ENCODE assay signal across 28 cellular contexts in the genomic region with DNA sequence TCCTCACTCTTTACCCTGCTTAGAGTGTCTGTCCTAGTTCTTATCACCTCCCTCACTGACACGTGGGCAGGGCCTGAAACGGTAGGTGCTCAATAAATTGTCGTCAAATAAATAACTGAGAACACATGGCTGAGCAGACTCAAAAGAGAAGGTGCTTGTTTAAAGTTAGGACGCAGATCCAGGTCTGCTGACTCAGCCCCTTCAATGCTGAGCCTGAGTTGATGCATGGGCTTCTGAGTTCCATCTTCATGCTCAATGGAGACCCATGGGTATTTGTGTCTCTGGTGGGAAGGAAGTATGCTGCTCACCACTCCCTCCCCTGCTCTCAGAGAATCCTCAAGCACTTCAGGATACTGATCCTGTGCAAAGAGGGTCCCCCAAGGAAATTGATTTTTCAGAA.
DNase-seq lines count a peak whose midpoint lies in the region; ATAC-seq and TF ChIP-seq lines count a peak whose summit lies in the region.
"Had no signal": no experiment of that assay in that cellular context is flagged by ENCODE, and none has a peak within 500 bp of the region (broad histone marks: within the 10 kb centered on the region; RNA-seq: fewer than 3 reads in every experiment).

No MANE protein-coding gene starts in this region.

- no peaks in the 10 kb centered on the region for H3K9me3 Mint-ChIP-seq in activated T-cell treated with anti-CD3 and anti-CD28 coated beads, Interleukin-2, amount 50 U/mL, for 72 hours
- H3K9me3 Mint-ChIP-seq in activated T-cell treated with anti-CD3 and anti-CD28 coated beads, Interleukin-2, amount 50 U/mL, for 4 hours: no peaks in the 10 kb centered on the region
- H3K9me3 Mint-ChIP-seq in effector memory CD8-positive, alpha-beta T cell: no peaks in the 10 kb centered on the region
- H3K9me3 Mint-ChIP-seq in stimulated activated effector memory CD8-positive, alpha-beta T cell treated with anti-CD3 and anti-CD28 coated beads, Interleukin-12 subunit alpha, Interleukin-12 subunit beta, amount 100 ng/mL, for 72 hours: peaks cover 3% of the 10 kb centered on the region
- H3K9me3 Mint-ChIP-seq: CD4-positive, alpha-beta T cell; naive thymus-derived CD8-positive, alpha-beta T cell had no signal

- peaks cover 4 to 17% of the 10 kb centered on the region in 2 donors for H3K36me3 Mint-ChIP-seq in activated T-cell treated with anti-CD3 and anti-CD28 coated beads, Interleukin-2, amount 50 U/mL, for 72 hours (ENCODE audit: insufficient read depth in 2 of 2)
- H3K36me3 Mint-ChIP-seq in activated T-cell treated with anti-CD3 and anti-CD28 coated beads, Interleukin-2, amount 50 U/mL, for 4 hours (ENCODE audit: insufficient read depth): peaks cover 38% of the 10 kb centered on the region
- H3K36me3 Mint-ChIP-seq in effector memory CD8-positive, alpha-beta T cell (ENCODE audit: insufficient read depth): peaks cover 66% of the 10 kb centered on the region
- peaks cover 93% of the 10 kb centered on the region for H3K36me3 Mint-ChIP-seq in stimulated activated effector memory CD8-positive, alpha-beta T cell treated with anti-CD3 and anti-CD28 coated beads, Interleukin-12 subunit alpha, Interleukin-12 subunit beta, amount 100 ng/mL, for 72 hours
- H3K36me3 Mint-ChIP-seq: brain had no signal

- H3K9ac ChIP-seq in MM.1S (ENCODE audit: low read length): no peak overlapping the region
- no peak overlapping the region for H3K9ac ChIP-seq in Karpas-422 (ENCODE audit: low read length)

- H3K27me3 ChIP-seq in MM.1S (replicated peaks; ENCODE audit: insufficient read depth, low read length): no peaks in the 10 kb centered on the region
- no peaks in the 10 kb centered on the region for H3K27me3 ChIP-seq in Karpas-422 (ENCODE audit: low read length)
- H3K27me3 ChIP-seq: testis had no signal

- H3K27ac Mint-ChIP-seq in activated T-cell treated with anti-CD3 and anti-CD28 coated beads, Interleukin-2, amount 50 U/mL, for 72 hours: peak overlapping the region; percentile 68
- peak overlapping the region; percentile 81 to 94 for H3K27ac Mint-ChIP-seq in effector memory CD8-positive, alpha-beta T cell
- peak overlapping the region; percentile 80 for H3K27ac Mint-ChIP-seq in stimulated activated effector memory CD8-positive, alpha-beta T cell treated with anti-CD3 and anti-CD28 coated beads, Interleukin-12 subunit alpha, Interleukin-12 subunit beta, amount 100 ng/mL, for 72 hours

- H3K9me3 ChIP-seq in MM.1S (replicated peaks; ENCODE audit: insufficient read depth, low read length) (no peaks in the 10 kb centered on the region), Karpas-422 (ENCODE audit: low read length) (no peaks in the 10 kb centered on the region)
- H3K9me3 ChIP-seq: testis had no signal

- H3K27ac ChIP-seq in MM.1S (ENCODE audit: low read length) (no peak overlapping the region), Karpas-422 (ENCODE audit: low read length) (no peak overlapping the region)
- H3K27ac ChIP-seq: testis had no signal

- H3K4me3 ChIP-seq in MM.1S (ENCODE audit: low read length) (no peak overlapping the region), Karpas-422 (ENCODE audit: low read length) (no peak overlapping the region)
- H3K4me3 ChIP-seq: testis had no signal

- no peak for TF ChIP-seq CTCF in MM.1S (IDR thresholded peaks at IDR 0.05; ENCODE audit: low read length)

- peak overlapping the region; percentile 22; the same call in 1 of the 2 replicates for H3K4me2 ChIP-seq in MM.1S (ENCODE audit: low read depth, low read length)
- H3K4me2 ChIP-seq in Karpas-422 (ENCODE audit: low read depth, low read length, poor library complexity, severe bottlenecking): no peak overlapping the region

- no peaks in the 10 kb centered on the region for H3K27me3 Mint-ChIP-seq in activated T-cell treated with anti-CD3 and anti-CD28 coated beads, Interleukin-2, amount 50 U/mL, for 72 hours (ENCODE audit: low read depth)
- H3K27me3 Mint-ChIP-seq in activated T-cell treated with anti-CD3 and anti-CD28 coated beads, Interleukin-2, amount 50 U/mL, for 4 hours (ENCODE audit: low read depth): no peaks in the 10 kb centered on the region
- H3K27me3 Mint-ChIP-seq in effector memory CD8-positive, alpha-beta T cell: no peaks in the 10 kb centered on the region
- H3K27me3 Mint-ChIP-seq: CD4-positive, alpha-beta T cell; naive thymus-derived CD8-positive, alpha-beta T cell had no signal

- H3K4me1 ChIP-seq in MM.1S (ENCODE audit: low read length): peaks cover 47% of the 10 kb centered on the region
- H3K4me1 ChIP-seq in Karpas-422 (ENCODE audit: low read length): peaks cover 13% of the 10 kb centered on the region

- peaks cover 96% of the 10 kb centered on the region for H3K79me2 ChIP-seq in MM.1S (ENCODE audit: low read length)
- no peaks in the 10 kb centered on the region for H3K79me2 ChIP-seq in Karpas-422 (ENCODE audit: low read length)

- peaks cover 11% of the 10 kb centered on the region for H3F3A ChIP-seq in MM.1S (ENCODE audit: insufficient read depth, low read length)

- H2AFZ ChIP-seq in MM.1S (ENCODE audit: low read length) (no peak overlapping the region), Karpas-422 (ENCODE audit: low read length) (no peak overlapping the region)

- peaks cover 8% of the 10 kb centered on the region; the same call in 1 of the 2 replicates for H4K20me1 ChIP-seq in MM.1S (ENCODE audit: insufficient read depth, low read length)
- no peaks in the 10 kb centered on the region for H4K20me1 ChIP-seq in Karpas-422 (ENCODE audit: insufficient read depth, low read depth, low read length)

- H3K4me1 Mint-ChIP-seq in activated T-cell treated with anti-CD3 and anti-CD28 coated beads, Interleukin-2, amount 50 U/mL, for 72 hours (ENCODE audit: low read depth): peaks cover 53% of the 10 kb centered on the region
- peaks cover 48% of the 10 kb centered on the region for H3K4me1 Mint-ChIP-seq in activated T-cell treated with anti-CD3 and anti-CD28 coated beads, Interleukin-2, amount 50 U/mL, for 4 hours (ENCODE audit: low read depth)
- peaks cover 47 to 64% of the 10 kb centered on the region in 2 donors for H3K4me1 Mint-ChIP-seq in effector memory CD8-positive, alpha-beta T cell (ENCODE audit: low read depth in 2 of 2)
- H3K4me1 Mint-ChIP-seq in stimulated activated effector memory CD8-positive, alpha-beta T cell treated with anti-CD3 and anti-CD28 coated beads, Interleukin-12 subunit alpha, Interleukin-12 subunit beta, amount 100 ng/mL, for 72 hours: peaks cover 65% of the 10 kb centered on the region

- DNase-seq in activated T-cell treated with anti-CD3 and anti-CD28 coated beads, Interleukin-2, amount 50 U/mL, for 72 hours: no peak
- DNase-seq in activated T-cell treated with anti-CD3 and anti-CD28 coated beads, Interleukin-2, amount 50 U/mL, for 4 hours: no peak
- no peak for DNase-seq in MM.1S
- DNase-seq in effector memory CD8-positive, alpha-beta T cell: no peak
- no peak for DNase-seq in stimulated activated effector memory CD8-positive, alpha-beta T cell treated with anti-CD3 and anti-CD28 coated beads, Interleukin-12 subunit alpha, Interleukin-12 subunit beta, amount 100 ng/mL, for 72 hours (ENCODE audit: low spot score in 2 of 2)
- DNase-seq in Karpas-422: no peak
- DNase-seq in NCI-H2081 treated with DMSO at 0.1 percent for 48 hours (lab: John Stamatoyannopoulos, UW): no peak
- DNase-seq: activated CD4-positive, alpha-beta T cell treated with anti-CD3 and anti-CD28 coated beads for 1 hour; activated naive CD4-positive, alpha-beta T cell; activated T-cell treated with anti-CD3 and anti-CD28 coated beads, Interleukin-2, amount 50 U/mL, for 1 hour; CD4-positive, alpha-beta T cell; cerebellar nuclear complex; EL; foreskin melanocyte; kidney glomerular epithelial cell; naive thymus-derived CD8-positive, alpha-beta T cell; NCI-H1092; NCI-H1694; NCI-H446 treated with DMSO at 0.1 percent for 48 hours; NCI-H774; SHP77; stimulated activated CD4-positive, alpha-beta T cell treated with anti-CD3 and anti-CD28 coated beads, Interleukin-15, amount 100 ng/mL, for 24 hours; stimulated activated naive CD4-positive, alpha-beta T cell; testis had no signal

- ATAC-seq in activated T-cell treated with anti-CD3 and anti-CD28 coated beads, Interleukin-2, amount 50 U/mL, for 72 hours (replicated peaks in 1 of 2): no peak
- ATAC-seq in activated T-cell treated with anti-CD3 and anti-CD28 coated beads, Interleukin-2, amount 50 U/mL, for 4 hours: no peak
- no peak for ATAC-seq in effector memory CD8-positive, alpha-beta T cell (replicated peaks)
- no peak for ATAC-seq in stimulated activated effector memory CD8-positive, alpha-beta T cell treated with anti-CD3 and anti-CD28 coated beads, Interleukin-12 subunit alpha, Interleukin-12 subunit beta, amount 100 ng/mL, for 72 hours
- ATAC-seq in GM18870 (IDR thresholded peaks at IDR 0.05; ENCODE audit: unreplicated experiment): no peak
- ATAC-seq: HCT116; naive thymus-derived CD8-positive, alpha-beta T cell; Panc1 had no signal

- H3K4me3 Mint-ChIP-seq in activated T-cell treated with anti-CD3 and anti-CD28 coated beads, Interleukin-2, amount 50 U/mL, for 72 hours: no peak overlapping the region
- H3K4me3 Mint-ChIP-seq in activated T-cell treated with anti-CD3 and anti-CD28 coated beads, Interleukin-2, amount 50 U/mL, for 4 hours: no peak overlapping the region
- H3K4me3 Mint-ChIP-seq in effector memory CD8-positive, alpha-beta T cell: peak overlapping the region in 1 of 2 donors; percentile 15
- H3K4me3 Mint-ChIP-seq in stimulated activated effector memory CD8-positive, alpha-beta T cell treated with anti-CD3 and anti-CD28 coated beads, Interleukin-12 subunit alpha, Interleukin-12 subunit beta, amount 100 ng/mL, for 72 hours: no peak overlapping the region
- H3K4me3 Mint-ChIP-seq: brain; CD4-positive, alpha-beta T cell had no signal

- H3K9me2 ChIP-seq in MM.1S (replicated peaks; ENCODE audit: insufficient read depth, low read length) (no peaks in the 10 kb centered on the region), Karpas-422 (replicated peaks; ENCODE audit: insufficient read depth, low read length) (no peaks in the 10 kb centered on the region)

- H3K36me3 ChIP-seq in MM.1S (replicated peaks; ENCODE audit: insufficient read depth, low read length) (peaks cover 10% of the 10 kb centered on the region), Karpas-422 (ENCODE audit: insufficient read depth, low read length) (no peaks in the 10 kb centered on the region)
